Comparison of ENCODE assay signal across 8 cellular contexts in the genomic region with DNA sequence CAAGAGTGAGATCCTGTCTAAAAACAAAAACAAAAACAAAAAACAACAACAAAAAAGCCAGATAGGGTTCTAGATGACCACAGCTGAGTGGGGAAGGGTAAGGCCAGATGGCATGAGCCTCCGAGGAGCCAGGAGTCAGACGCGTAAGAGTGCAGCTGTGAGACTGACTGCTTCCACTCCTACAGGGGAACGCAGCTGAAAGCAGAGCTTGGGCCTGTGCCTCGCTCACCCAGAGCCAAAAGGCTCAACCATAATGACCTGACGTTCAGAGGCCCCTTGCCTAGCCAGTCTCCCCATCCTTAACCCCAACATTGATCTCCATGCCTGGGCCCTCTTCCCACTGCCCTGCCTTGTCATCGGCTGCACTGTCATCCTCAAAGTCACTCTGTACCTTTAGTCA. TPM values are rescaled to one million over a fixed set of nuclear protein-coding genes. Genes with fewer than 3 reads are reported as not detected.
"Had no signal": no experiment of that assay in that cellular context is flagged by ENCODE, and none has a peak within 500 bp of the region (broad histone marks: within the 10 kb centered on the region; RNA-seq: fewer than 3 reads in every experiment).

No MANE protein-coding gene starts in this region.

- H3K9ac ChIP-seq: GM23248 had no signal

- DNase-seq: GM23248, GOT3, H7, HFFc6, IMR-90 had no signal

- H3K4me1 ChIP-seq: HAP-1 had no signal

- H3K4me3 Mint-ChIP-seq: HFFc6 had no signal

- H3K36me3 ChIP-seq: HAP-1 had no signal

- H3K27ac ChIP-seq: GM23248 had no signal

- H3K9me3 ChIP-seq: HAP-1 had no signal

- H3K9me3 Mint-ChIP-seq: HFFc6 had no signal

- H3K27ac Mint-ChIP-seq: HFFc6 had no signal

- H3K4me3 ChIP-seq: GM23248, HAP-1 had no signal

- H2AFZ ChIP-seq: GM23248 had no signal

RNA-seq across cellular contexts. Expression of gene NMUR1, which starts 39.4 kb away (rescaled TPM):
- total RNA-seq: GM23248, H4, HFFc6, HT-29, IMR-90 had no signal
